Comparison of ENCODE assay signal across 9 cellular contexts in the genomic region with DNA sequence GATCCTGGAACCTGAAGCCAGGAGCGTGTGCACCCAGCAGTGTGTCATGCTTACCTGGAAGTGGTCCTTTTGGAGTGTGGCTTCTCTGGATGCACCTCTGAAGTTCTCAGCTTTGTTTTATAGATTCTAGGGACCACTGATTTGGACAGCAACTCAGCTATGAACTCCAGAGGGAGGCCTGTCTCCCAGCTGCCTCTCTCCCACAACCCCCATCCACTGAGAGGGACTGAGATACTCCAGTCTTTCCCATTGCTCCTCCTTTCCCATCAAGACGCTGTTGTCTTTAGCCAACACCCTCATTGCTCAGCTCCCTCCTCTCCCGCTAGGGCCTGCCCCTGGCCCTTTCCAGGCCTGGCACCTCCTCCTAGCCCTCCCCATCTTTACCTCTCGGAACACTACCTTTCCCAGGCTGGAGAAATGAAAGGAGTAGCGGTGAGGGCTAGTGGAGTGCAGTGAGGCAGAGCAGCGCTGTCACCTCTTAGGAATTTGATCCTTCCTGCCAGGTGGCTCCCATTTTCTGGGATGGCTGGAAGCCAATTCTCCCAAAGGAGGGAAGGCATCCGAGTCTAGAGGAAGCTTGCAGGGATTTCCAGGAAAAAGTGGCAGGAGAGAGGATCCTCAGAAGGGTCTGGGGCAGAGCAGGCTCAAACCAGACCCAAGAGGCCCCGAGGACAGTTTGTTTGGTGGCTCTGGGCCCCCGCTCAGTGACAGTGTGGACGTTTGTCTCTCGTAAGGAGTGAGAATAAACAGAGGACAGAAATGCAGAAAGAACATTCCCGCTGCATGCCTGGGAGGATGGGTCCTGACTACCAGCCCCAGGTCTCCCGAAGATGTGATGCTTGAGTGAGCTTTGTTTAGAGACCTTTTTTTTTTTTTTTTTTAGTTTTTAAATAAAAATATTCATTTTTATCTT. TPM values are rescaled to one million over a fixed set of nuclear protein-coding genes. Genes with fewer than 3 reads are reported as not detected.
DNase-seq lines count a peak whose midpoint lies in the region; ATAC-seq, FAIRE-seq and TF ChIP-seq lines count a peak whose summit lies in the region.
"Had no signal": no experiment of that assay in that cellular context is flagged by ENCODE, and none has a peak within 500 bp of the region (broad histone marks: within the 10 kb centered on the region; RNA-seq: fewer than 3 reads in every experiment).

Gene LRRN4, minus strand, starts transcription at position 285 of the 913 bp plus-strand sequence. CDS start 1,261 bp downstream, outside the sequence.

- no peak for TF ChIP-seq EP300 in sigmoid colon (IDR thresholded peaks at IDR 0.05)

- peak within 1 kb of the TSS; percentile 67 for H3K4me3 ChIP-seq in HUES6 (ENCODE audit: low read depth, low read length)
- H3K4me3 ChIP-seq in kidney (ENCODE audit: low read length in 2 of 2) = no peak within 1 kb of the TSS
- H3K4me3 ChIP-seq in sigmoid colon = no peak within 1 kb of the TSS

- H3K36me3 ChIP-seq in HUES6 (ENCODE audit: control insufficient read depth, insufficient read depth, low read length) (no peaks in the 10 kb centered on the region; the same call in 1 of the 2 replicates), kidney (ENCODE audit: control insufficient read depth in 1 of 2, insufficient read depth in 2 of 2, low read length in 2 of 2) (no peaks in the 10 kb centered on the region), sigmoid colon (no peaks in the 10 kb centered on the region)

- FAIRE-seq in kidney (lab: Jason Lieb, UNC) (no peak), D721Med (lab: Jason Lieb, UNC) (no peak)

- H3K9me3 ChIP-seq in HUES6 (ENCODE audit: control insufficient read depth, insufficient read depth, low read depth, low read length) = no peaks in the 10 kb centered on the region
- H3K9me3 ChIP-seq in kidney (ENCODE audit: control insufficient read depth in 1 of 2, low read length in 2 of 2) = no peaks in the 10 kb centered on the region
- H3K9me3 ChIP-seq in sigmoid colon = no peaks in the 10 kb centered on the region

- ATAC-seq in HG03442 (IDR thresholded peaks at IDR 0.05; ENCODE audit: unreplicated experiment) = no peak

- intact Hi-C loops in kidney (cut with DNase I) (no loop called here), sigmoid colon (cut with DNase I) (no loop called here)

- H3K9ac ChIP-seq in HUES6 (ENCODE audit: low read length) (peak within 1 kb of the TSS; percentile 70), kidney (ENCODE audit: low read length in 2 of 2) (no peak within 1 kb of the TSS)

- 63 to 67% methylated on average over 13 of the region's 13 CpGs for WGBS in sigmoid colon, 2 donors

- DNase-seq in Caki2 (ENCODE audit: low read depth) (peak; percentile 99), SHP77 treated with DMSO at 0.1 percent for 48 hours (lab: John Stamatoyannopoulos, UW) (peak; percentile 53), kidney (peak; percentile 83), CD1c-positive myeloid dendritic cell (ENCODE audit: extremely low spot score) (no peak), D721Med (ENCODE audit: insufficient read length, low spot score) (no peak), sigmoid colon (no peak)
- DNase-seq: hippocampal formation had no signal

- no peak for TF ChIP-seq CTCF in kidney (IDR thresholded peaks at IDR 0.05; ENCODE audit: borderline replicate concordance, extremely low read depth, insufficient read depth)
- TF ChIP-seq CTCF in D721Med (IDR thresholded peaks at IDR 0.05; ENCODE audit: insufficient read depth, missing control alignments) = no peak
- TF ChIP-seq CTCF in sigmoid colon (IDR thresholded peaks at IDR 0.05) = no peak

- TF ChIP-seq POLR2A in sigmoid colon (IDR thresholded peaks at IDR 0.05) = no peak

- peaks cover 49% of the 10 kb centered on the region for H3K27me3 ChIP-seq in HUES6 (ENCODE audit: control insufficient read depth, insufficient read depth, low read length)
- peaks cover 3 to 59% (median 15%) of the 10 kb centered on the region in 3 donors for H3K27me3 ChIP-seq in sigmoid colon

- in situ Hi-C loops in Caki2 (cut with HindIII; ENCODE audit: low pct_unique_long_range_greater_than_20kb, low sequenced_read_pairs) = no loop called here

- H3K4me1 ChIP-seq in HUES6 (ENCODE audit: control insufficient read depth, insufficient read depth, low read length) (peaks cover 29% of the 10 kb centered on the region), kidney (ENCODE audit: control insufficient read depth in 1 of 2, insufficient read depth in 1 of 2, low read depth in 1 of 2, low read length in 2 of 2) (peaks cover 0 to 12% of the 10 kb centered on the region in 2 donors), sigmoid colon (peaks cover 0 to 14% (median 9%) of the 10 kb centered on the region in 4 donors)

- H3K27ac ChIP-seq in HUES6 (ENCODE audit: low read depth, low read length) = no peak within 1 kb of the TSS; the same call in 1 of the 2 replicates
- H3K27ac ChIP-seq in kidney (ENCODE audit: low read depth in 2 of 2, low read length in 2 of 2) = no peak within 1 kb of the TSS
- no peak within 1 kb of the TSS for H3K27ac ChIP-seq in sigmoid colon

RNA-seq across cellular contexts. Expression of gene LRRN4, which starts in this region (rescaled TPM):
- 21.3 and 25.6 TPM in 2 replicates for total RNA-seq in Caki2 (2014; rRNA removed; shearing (Covaris generic); ENCODE audit: low replicate concordance)
- total RNA-seq in kidney = 89.3 TPM
- 1.6 TPM for polyA plus RNA-seq in kidney (ENCODE audit: insufficient read depth, low read depth, low replicate concordance)
- total RNA-seq in sigmoid colon = under 1 TPM in 1 of 4 donors, not detected in 3; 0.16 TPM
- polyA plus RNA-seq in sigmoid colon = under 1 TPM in 1 of 3 donors, not detected in 2; 0.04 TPM

Comparison
In these comparisons a context has a peak if more than half of its experiments do, and no peak if none do; other contexts are left out.
1. RNA of gene LRRN4 (total RNA-seq): 89.3 TPM in kidney (single experiment) and 21.3 to 25.6 TPM in Caki2; 0.16 TPM in sigmoid colon; every median in the first group is over 10 times any median in the second.
2. DNase-seq: peak in Caki2 (single experiment), SHP77 treated with DMSO at 0.1 percent for 48 hours (single experiment) and kidney (single experiment); none in CD1c-positive myeloid dendritic cell (single experiment), D721Med (single experiment) and sigmoid colon (single experiment).